Comparison of ENCODE assay signal across 8 cellular contexts in genomic region chr12:24719293-24719721, GRCh38.
A peak's percentile ranks its signal among the peaks of the same experiment; 100 is the strongest.
DNase-seq lines count a peak whose midpoint lies in the region; ATAC-seq and TF ChIP-seq lines count a peak whose summit lies in the region.

No MANE protein-coding gene starts in this region.

- no peaks in the 10 kb centered on the region for H3K27me3 ChIP-seq in SK-N-SH (ENCODE audit: insufficient read depth)
- H3K27me3 ChIP-seq in colonic mucosa, result no peaks in the 10 kb centered on the region
- H3K27me3 ChIP-seq in ascending aorta, result no peaks in the 10 kb centered on the region

- no peak overlapping the region for H2AFZ ChIP-seq in SK-N-SH (ENCODE audit: low read depth)

- H3K27ac ChIP-seq in SK-N-SH (ENCODE audit: low read depth in 2 of 2, low read length in 1 of 2) (no peak overlapping the region), colonic mucosa (no peak overlapping the region), ascending aorta (no peak overlapping the region)

- H4K20me1 ChIP-seq in SK-N-SH (ENCODE audit: insufficient read depth), result no peaks in the 10 kb centered on the region

- CTCF ChIA-PET in SK-N-SH (lab: Yijun Ruan, JAX), result no interaction called here

- no peaks in the 10 kb centered on the region for H3K36me3 ChIP-seq in SK-N-SH (replicated peaks in 1 of 2; ENCODE audit: control insufficient read depth in 1 of 2, insufficient read depth in 2 of 2, low read length in 1 of 2)
- no peaks in the 10 kb centered on the region for H3K36me3 ChIP-seq in colonic mucosa
- H3K36me3 ChIP-seq in ascending aorta, result no peaks in the 10 kb centered on the region

- TF ChIP-seq EP300 in SK-N-SH (IDR thresholded peaks at IDR 0.05; ENCODE audit: borderline replicate concordance in 1 of 2, low read depth in 1 of 2, low read length in 1 of 2), result no peak

- no peaks in the 10 kb centered on the region for H3K79me2 ChIP-seq in SK-N-SH (ENCODE audit: insufficient read depth)

- intact Hi-C loops in colonic mucosa (cut with DNase I), result no loop called here
- intact Hi-C loops in ascending aorta (cut with DNase I), result no loop called here

- H3K9me2 ChIP-seq in SK-N-SH, result no peaks in the 10 kb centered on the region

- TF ChIP-seq RAD21 in SK-N-SH (IDR thresholded peaks at IDR 0.05; ENCODE audit: low read length), result no peak

- H3K9ac ChIP-seq in SK-N-SH (no peak overlapping the region), colonic mucosa (ENCODE audit: low read depth in 2 of 2, low read length in 2 of 2) (no peak overlapping the region)

- POLR2A ChIA-PET in SK-N-SH (lab: Yijun Ruan, JAX), result no interaction called here

- DNase-seq in SK-N-SH (no peak), colonic mucosa (no peak), GOT3 (lab: John Stamatoyannopoulos, UW) (no peak), ascending aorta (ENCODE audit: low spot score in 2 of 2) (no peak)
- peak; percentile 27 for DNase-seq in activated gamma-delta T cell treated with anti-CD3 and anti-CD28 coated beads, Interleukin-2, amount 50 U/mL, for 16 hours (ENCODE audit: low read depth)
- DNase-seq in stimulated activated CD4-positive, alpha-beta T cell treated with anti-CD3 and anti-CD28 coated beads, Interleukin-4, amount 100 ng/mL, for 24 hours, result peak; percentile 59

- ATAC-seq in SK-N-SH treated with all-trans-retinoic acid at 6 μM for 48 hours, result no peak
- ATAC-seq in HG03175 (IDR thresholded peaks at IDR 0.05; ENCODE audit: unreplicated experiment), result peak; percentile 65

- no peaks in the 10 kb centered on the region; the same call in 1 of the 2 replicates for H3K9me3 ChIP-seq in SK-N-SH
- H3K9me3 ChIP-seq in colonic mucosa, result no peaks in the 10 kb centered on the region
- no peaks in the 10 kb centered on the region for H3K9me3 ChIP-seq in ascending aorta

- H3K4me1 ChIP-seq in SK-N-SH (ENCODE audit: control insufficient read depth in 1 of 2, insufficient read depth in 2 of 2, low read depth in 1 of 2, low read length in 1 of 2), result no peaks in the 10 kb centered on the region
- no peaks in the 10 kb centered on the region for H3K4me1 ChIP-seq in colonic mucosa
- H3K4me1 ChIP-seq in ascending aorta, result no peaks in the 10 kb centered on the region

- no peak overlapping the region for H3K4me3 ChIP-seq in SK-N-SH (ENCODE audit: low read depth in 2 of 2, low read length in 1 of 2)
- no peak overlapping the region for H3K4me3 ChIP-seq in colonic mucosa
- no peak overlapping the region for H3K4me3 ChIP-seq in ascending aorta

- WGBS in SK-N-SH (ENCODE audit: low lambda C conversion rate), result 14% methylated on average over 1 of the region's 1 CpG

- TF ChIP-seq CTCF in SK-N-SH (IDR thresholded peaks at IDR 0.05) (no peak), colonic mucosa (IDR thresholded peaks at IDR 0.05) (no peak), ascending aorta (IDR thresholded peaks at IDR 0.05) (no peak)

- no peaks in the 10 kb centered on the region for H3F3A ChIP-seq in SK-N-SH (replicated peaks; ENCODE audit: insufficient read depth)

- H3K4me2 ChIP-seq in SK-N-SH, result no peak overlapping the region

TF ChIP-seq in SK-N-SH, 30 proteins besides CTCF, POLR2A, EP300 and RAD21:
- TF ChIP-seq SMC3 (IDR thresholded peaks at IDR 0.05; ENCODE audit: low read depth, low read length) (no peak), YY1 (IDR thresholded peaks at IDR 0.05; ENCODE audit: low read depth) (no peak), EZH2phosphoT487 (IDR thresholded peaks at IDR 0.05; ENCODE audit: borderline replicate concordance, low read depth) (no peak), RXRA (IDR thresholded peaks at IDR 0.05; ENCODE audit: borderline replicate concordance, low read depth) (no peak), FOSL2 (IDR thresholded peaks at IDR 0.05; ENCODE audit: borderline replicate concordance, low read depth) (peak; percentile 37; the same call in 1 of the 2 replicates)
TF ChIP-seq in SK-N-SH: peak in this region for 1.

TF ChIP-seq in SK-N-SH treated with all-trans-retinoic acid at 6 μM for 48 hours, 23 proteins besides CTCF, POLR2A, EP300 and RAD21:
- TF ChIP-seq ZNF565 (CRISPR knock-in tag; conservative IDR thresholded peaks at IDR 0.05; ENCODE audit: low read depth), result no peak
- TF ChIP-seq ISL1 (CRISPR knock-in tag; IDR thresholded peaks at IDR 0.05), result no peak
- no peak for TF ChIP-seq ZNF8 (CRISPR knock-in tag; IDR thresholded peaks at IDR 0.05)
- TF ChIP-seq ZC3H10 (CRISPR knock-in tag; IDR thresholded peaks at IDR 0.05), result no peak
- no peak for TF ChIP-seq PPARA (CRISPR knock-in tag; IDR thresholded peaks at IDR 0.05; ENCODE audit: borderline replicate concordance)
- TF ChIP-seq CSRNP3 (CRISPR knock-in tag; IDR thresholded peaks at IDR 0.05), result no peak
- TF ChIP-seq ESRRG (CRISPR knock-in tag; IDR thresholded peaks at IDR 0.05), result no peak

Comparison
In these comparisons a context has a peak if more than half of its experiments do, and no peak if none do; other contexts are left out.
1. DNase-seq: peak in activated gamma-delta T cell treated with anti-CD3 and anti-CD28 coated beads, Interleukin-2, amount 50 U/mL, for 16 hours (single experiment) and stimulated activated CD4-positive, alpha-beta T cell treated with anti-CD3 and anti-CD28 coated beads, Interleukin-4, amount 100 ng/mL, for 24 hours (single experiment); none in SK-N-SH (single experiment), colonic mucosa (single experiment), GOT3 (single experiment) and ascending aorta (0 of 2).